ENCODE assay signal across 10 cellular contexts in the genomic region with DNA sequence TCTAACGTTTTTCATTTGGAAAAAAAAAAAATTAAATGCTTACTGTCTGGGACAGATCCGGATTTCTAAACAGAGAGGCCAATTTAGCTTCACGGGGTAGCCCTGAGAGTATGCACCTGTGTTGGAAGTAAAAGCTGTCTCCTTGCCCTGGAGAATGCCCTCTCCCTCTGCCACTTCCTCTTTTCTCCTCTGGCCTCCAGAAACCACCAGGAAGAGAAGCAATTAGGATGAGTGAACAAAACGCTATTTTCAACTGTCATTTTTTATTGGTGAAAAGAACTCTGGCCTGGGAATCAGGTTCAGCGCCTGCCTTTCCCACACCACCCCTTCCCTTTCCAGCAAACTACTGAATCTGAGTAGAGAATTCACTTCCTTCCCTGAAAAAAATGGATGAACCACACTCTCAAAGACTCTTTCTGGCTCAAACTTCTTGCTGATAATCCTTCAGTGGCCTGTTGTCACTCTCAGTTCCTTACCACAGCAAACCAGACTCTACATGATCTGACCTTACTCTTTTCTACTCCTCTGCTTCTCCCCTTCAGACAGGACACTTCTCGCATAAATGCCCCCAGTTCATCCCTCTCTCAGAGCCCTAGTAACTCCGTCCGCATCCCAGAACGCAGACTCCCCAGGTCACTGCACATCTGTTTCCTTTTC. TPM values are rescaled to one million over a fixed set of nuclear protein-coding genes. Genes with fewer than 3 reads are reported as not detected.
A peak's percentile ranks its signal among the peaks of the same experiment; 100 is the strongest.
DNase-seq lines count a peak whose midpoint lies in the region; ATAC-seq and TF ChIP-seq lines count a peak whose summit lies in the region.
"Had no signal": no experiment of that assay in that cellular context is flagged by ENCODE, and none has a peak within 500 bp of the region (broad histone marks: within the 10 kb centered on the region; RNA-seq: fewer than 3 reads in every experiment).

No MANE protein-coding gene starts in this region.

- no peak overlapping the region for H2BK5ac ChIP-seq in mesendoderm (ENCODE audit: low read length)

- peaks cover 11% of the 10 kb centered on the region for H3K9me2 ChIP-seq in GM23338 (ENCODE audit: insufficient read depth)

- no peak overlapping the region for H4K8ac ChIP-seq in mesendoderm (ENCODE audit: low read depth, low read length)

- ATAC-seq in GM23338, result no peak
- no peak for ATAC-seq in activated CD8-positive, alpha-beta T cell treated with anti-CD3 and anti-CD28 coated beads, Interleukin-2, amount 10 ng/mL, durations not matched to agents 7 days and 5 days
- ATAC-seq in body of pancreas, result no peak
- no peak for ATAC-seq in GM18502 (IDR thresholded peaks at IDR 0.05; ENCODE audit: poor library complexity, unreplicated experiment)
- no peak for ATAC-seq in GM19324 (IDR thresholded peaks at IDR 0.05; ENCODE audit: low FRiP score, unreplicated experiment)

- peaks cover 3% of the 10 kb centered on the region; the same call in 2 of the 3 replicates for H3K9me3 Mint-ChIP-seq in GM23338
- no peaks in the 10 kb centered on the region for H3K9me3 Mint-ChIP-seq in activated CD8-positive, alpha-beta T cell treated with anti-CD3 and anti-CD28 coated beads, Interleukin-2, amount 10 ng/mL, durations not matched to agents 7 days and 5 days (ENCODE audit: insufficient read depth)

- no peaks in the 10 kb centered on the region for H3K9me3 ChIP-seq in AG04450 (ENCODE audit: control insufficient read depth, insufficient read depth, low read length)
- H3K9me3 ChIP-seq in body of pancreas, result no peaks in the 10 kb centered on the region
- H3K9me3 ChIP-seq: Peyer's patch had no signal

- no peak for TF ChIP-seq POLR2A in body of pancreas (IDR thresholded peaks at IDR 0.05)

- H3K4ac ChIP-seq in mesendoderm (ENCODE audit: low read depth, low read length), result peak overlapping the region; percentile 24

- no peaks in the 10 kb centered on the region for H3K27me3 ChIP-seq in AG04450 (ENCODE audit: control insufficient read depth, insufficient read depth, low read length)
- no peaks in the 10 kb centered on the region for H3K27me3 ChIP-seq in GM23338 (ENCODE audit: insufficient read depth)
- no peaks in the 10 kb centered on the region for H3K27me3 ChIP-seq in mesendoderm (ENCODE audit: insufficient read depth, low read length, poor library complexity)
- no peaks in the 10 kb centered on the region for H3K27me3 ChIP-seq in body of pancreas
- H3K27me3 ChIP-seq: Peyer's patch had no signal

- peaks cover 24% of the 10 kb centered on the region for H3K79me1 ChIP-seq in mesendoderm (ENCODE audit: low read length)

- H2AFZ ChIP-seq in GM23338, result no peak overlapping the region

- no peak overlapping the region for H3K9ac ChIP-seq in mesendoderm (ENCODE audit: low read length)

- intact Hi-C loops in body of pancreas (cut with DNase I), result no loop called here

- H3K4me2 ChIP-seq in GM23338 (no peak overlapping the region), mesendoderm (ENCODE audit: low read length) (no peak overlapping the region)

- POLR2A ChIA-PET in AG04450 (lab: Yijun Ruan, JAX), result no interaction called here
- POLR2A ChIA-PET in activated CD8-positive, alpha-beta T cell treated with anti-CD3 and anti-CD28 coated beads, Interleukin-2, amount 10 ng/mL, durations not matched to agents 7 days and 5 days (lab: Charles Lee), result no interaction called here

- no peaks in the 10 kb centered on the region for H4K20me1 ChIP-seq in GM23338 (replicated peaks; ENCODE audit: insufficient read depth)

- no peak overlapping the region for H3K4me3 Mint-ChIP-seq in GM23338
- no peak overlapping the region for H3K4me3 Mint-ChIP-seq in activated CD8-positive, alpha-beta T cell treated with anti-CD3 and anti-CD28 coated beads, Interleukin-2, amount 10 ng/mL, durations not matched to agents 7 days and 5 days

- H3K4me3 ChIP-seq in AG04450 (ENCODE audit: low read depth, low read length), result no peak overlapping the region
- no peak overlapping the region for H3K4me3 ChIP-seq in GM23338
- H3K4me3 ChIP-seq in mesendoderm (ENCODE audit: low read length), result no peak overlapping the region
- H3K4me3 ChIP-seq in body of pancreas, result no peak overlapping the region
- H3K4me3 ChIP-seq: Peyer's patch had no signal

- peaks cover 94% of the 10 kb centered on the region for H3K79me2 ChIP-seq in GM23338 (replicated peaks; ENCODE audit: insufficient read depth)
- peaks cover 79% of the 10 kb centered on the region for H3K79me2 ChIP-seq in mesendoderm (ENCODE audit: control insufficient read depth, insufficient read depth, low read length)

- H3K36me3 Mint-ChIP-seq in GM23338 (ENCODE audit: low read depth), result peaks cover 16% of the 10 kb centered on the region
- H3K36me3 Mint-ChIP-seq in activated CD8-positive, alpha-beta T cell treated with anti-CD3 and anti-CD28 coated beads, Interleukin-2, amount 10 ng/mL, durations not matched to agents 7 days and 5 days (ENCODE audit: low read depth), result peaks cover 33% of the 10 kb centered on the region

- peak overlapping the region; percentile 38 for H3K56ac ChIP-seq in mesendoderm (ENCODE audit: low read length)

- no peaks in the 10 kb centered on the region for H3F3A ChIP-seq in GM23338 (replicated peaks; ENCODE audit: low read depth)

- H3K27me3 Mint-ChIP-seq in GM23338 (ENCODE audit: insufficient read depth, low read depth, poor library complexity), result peaks cover 8% of the 10 kb centered on the region
- H3K27me3 Mint-ChIP-seq in activated CD8-positive, alpha-beta T cell treated with anti-CD3 and anti-CD28 coated beads, Interleukin-2, amount 10 ng/mL, durations not matched to agents 7 days and 5 days (ENCODE audit: low read depth), result no peaks in the 10 kb centered on the region

- WGBS in mesendoderm (ENCODE audit: extremely low coverage, insufficient coverage, low lambda C conversion rate), result no CpG with 5 or more reads among the region's 9 CpGs
- 60 to 70% methylated on average over 9 of the region's 9 CpGs for WGBS in body of pancreas, 2 donors

- no peak for TF ChIP-seq CTCF in AG04450 (IDR thresholded peaks at IDR 0.05; ENCODE audit: low read depth, low read length)
- TF ChIP-seq CTCF in GM23338 (conservative IDR thresholded peaks at IDR 0.05; ENCODE audit: low read depth in 2 of 2), result no peak
- no peak for TF ChIP-seq CTCF in body of pancreas (IDR thresholded peaks at IDR 0.05)

- H2AK5ac ChIP-seq in mesendoderm (ENCODE audit: low read length), result no peak overlapping the region

- no peak overlapping the region for H2BK15ac ChIP-seq in mesendoderm (replicated peaks; ENCODE audit: low read depth)

- peaks cover 55% of the 10 kb centered on the region for H3K4me1 ChIP-seq in GM23338 (ENCODE audit: insufficient read depth)
- peaks cover 29% of the 10 kb centered on the region for H3K4me1 ChIP-seq in mesendoderm (ENCODE audit: control insufficient read depth, low read depth, low read length)
- H3K4me1 ChIP-seq in body of pancreas, result peaks cover 5% of the 10 kb centered on the region

- CTCF ChIA-PET in AG04450 (lab: Charles Lee), result interaction anchor here (0.5 to 0.6 kb wide), 2 partner anchors 15 to 21 kb away, joined by 3 read pairs; no protein-coding TSS in a partner anchor
- CTCF ChIA-PET in activated CD8-positive, alpha-beta T cell treated with anti-CD3 and anti-CD28 coated beads, Interleukin-2, amount 10 ng/mL, durations not matched to agents 7 days and 5 days (lab: Charles Lee), result interaction anchor here (0.7 kb wide), 1 partner anchor 129 kb away, joined by 3 read pairs; no protein-coding TSS in a partner anchor

- H3K18ac ChIP-seq in mesendoderm (ENCODE audit: low read length), result peak overlapping the region; percentile 91

- peaks cover 59% of the 10 kb centered on the region for H3K4me1 Mint-ChIP-seq in GM23338
- H3K4me1 Mint-ChIP-seq in activated CD8-positive, alpha-beta T cell treated with anti-CD3 and anti-CD28 coated beads, Interleukin-2, amount 10 ng/mL, durations not matched to agents 7 days and 5 days (ENCODE audit: low read depth), result peaks cover 35% of the 10 kb centered on the region

- H3K27ac ChIP-seq in AG04450 (ENCODE audit: low read depth, low read length) (peak overlapping the region; percentile 3), GM23338 (ENCODE audit: low read depth) (no peak overlapping the region; the same call in 1 of the 2 replicates), mesendoderm (ENCODE audit: low read depth, low read length) (no peak overlapping the region), body of pancreas (no peak overlapping the region)

- no peak for DNase-seq in AG04450 (ENCODE audit: low read depth, low spot score)
- no peak for DNase-seq in GM23338 (ENCODE audit: low spot score)
- peak; percentile 15 for DNase-seq in activated CD8-positive, alpha-beta T cell treated with anti-CD3 and anti-CD28 coated beads, Interleukin-2, amount 10 ng/mL, durations not matched to agents 7 days and 5 days
- DNase-seq in mesendoderm, result no peak
- no peak for DNase-seq in GM19240 (ENCODE audit: insufficient read length, low spot score)
- DNase-seq in body of pancreas, result no peak
- DNase-seq: Peyer's patch; stimulated activated CD4-positive, alpha-beta T cell treated with anti-CD3 and anti-CD28 coated beads, Interleukin-12 subunit alpha, Interleukin-12 subunit beta, amount 100 ng/mL, for 4 hours had no signal

- no peak overlapping the region for H2BK120ac ChIP-seq in mesendoderm (ENCODE audit: low read depth, low read length)

- peak overlapping the region; percentile 66 for H3K27ac Mint-ChIP-seq in GM23338
- peak overlapping the region; percentile 28 for H3K27ac Mint-ChIP-seq in activated CD8-positive, alpha-beta T cell treated with anti-CD3 and anti-CD28 coated beads, Interleukin-2, amount 10 ng/mL, durations not matched to agents 7 days and 5 days

- H3K23ac ChIP-seq in mesendoderm (ENCODE audit: low read length), result no peak overlapping the region

- H3K36me3 ChIP-seq in GM23338 (ENCODE audit: insufficient read depth), result no peaks in the 10 kb centered on the region
- H3K36me3 ChIP-seq in mesendoderm (ENCODE audit: control insufficient read depth, insufficient read depth, low read length), result no peaks in the 10 kb centered on the region
- no peaks in the 10 kb centered on the region for H3K36me3 ChIP-seq in body of pancreas (replicated peaks in 1 of 2; ENCODE audit: insufficient read depth in 1 of 2, low read depth in 2 of 2)
- H3K36me3 ChIP-seq: Peyer's patch had no signal

- no peak overlapping the region for H4K5ac ChIP-seq in mesendoderm (ENCODE audit: low read length)

RNA-seq across cellular contexts. Expression of gene KLF7, which starts 29.8 kb away (rescaled TPM):
- polyA plus RNA-seq in AG04450 (2011; rRNA removed) (22.1 and 22.4 TPM in 2 replicates), GM23338 (2016; fragmentation: Nextera tagmentation; extraction: Ambion mirVana) (5.7 and 7.6 TPM in 2 replicates)
- 74.8 and 110 TPM in 2 replicates for polyA minus RNA-seq in AG04450 (2011; rRNA and poly(A)+ RNA removed)
- 11.1 and 15.4 TPM in 2 replicates for total RNA-seq in GM23338 (2014; rRNA removed; shearing (Covaris generic))
- 10 to 100 TPM; 16.5 to 19.2 TPM for total RNA-seq in activated CD8-positive, alpha-beta T cell treated with anti-CD3 and anti-CD28 coated beads, Interleukin-2, amount 10 ng/mL, durations not matched to agents 7 days and 5 days
- polyA plus RNA-seq in mesendoderm (2013, experiment 1 of 2), result 44.5 TPM
- 41.8 TPM for polyA plus RNA-seq in mesendoderm (2013, experiment 2 of 2)
- 1 to 10 TPM; 4.6 to 9.3 TPM for total RNA-seq in body of pancreas
